In the genomic region with DNA sequence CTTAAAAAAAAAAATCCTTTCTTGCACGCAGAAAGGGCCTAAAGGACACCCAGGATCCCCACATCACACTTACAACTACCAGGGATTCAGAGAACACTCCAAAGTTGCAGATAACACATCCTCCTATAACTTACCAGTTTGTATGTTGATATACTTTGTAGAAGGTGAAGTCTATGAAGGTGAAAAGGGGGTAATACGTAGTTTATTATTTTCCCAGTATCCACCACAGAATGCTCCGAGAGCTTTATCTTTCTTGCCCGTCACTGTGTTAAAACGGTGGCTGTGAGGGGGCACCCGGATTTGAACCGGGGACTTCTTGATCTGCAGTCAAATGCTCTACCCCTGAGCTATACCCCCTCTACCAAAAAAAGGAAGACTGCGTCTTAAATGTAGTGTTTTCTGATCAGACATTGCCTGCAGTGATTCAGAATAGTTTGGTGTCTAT, we compare ENCODE assay signal across 12 cellular contexts. TPM values are rescaled to one million over a fixed set of nuclear protein-coding genes. Genes with fewer than 3 reads are reported as not detected.
DNase-seq lines count a peak whose midpoint lies in the region; ATAC-seq and TF ChIP-seq lines count a peak whose summit lies in the region.
"Had no signal": no experiment of that assay in that cellular context is flagged by ENCODE, and none has a peak within 500 bp of the region (broad histone marks: within the 10 kb centered on the region; RNA-seq: fewer than 3 reads in every experiment).

No MANE protein-coding gene starts in this region.

- no peaks in the 10 kb centered on the region for H3K27me3 ChIP-seq in CD4-positive, alpha-beta T cell (ENCODE audit: control insufficient read depth, insufficient read depth, low read length)

- no peak for TF ChIP-seq POLR2A in erythroblast (IDR thresholded peaks at IDR 0.05; ENCODE audit: low read length)

- POLR2A ChIA-PET in CD4-positive, alpha-beta T cell (lab: Charles Lee), result no interaction called here

- intact Hi-C loops in CD4-positive, alpha-beta T cell (cut with DNase I, micrococcal nuclease), result no loop called here

- no peak for DNase-seq in CD4-positive, alpha-beta T cell
- DNase-seq in G401 (ENCODE audit: low spot score) (peak; percentile 51), NCI-H748 treated with DMSO at 0.1 percent for 48 hours (lab: John Stamatoyannopoulos, UW) (peak; percentile 22), erythroblast (lab: John Stamatoyannopoulos, UW) (peak; percentile 66 to 73), mucosa of gallbladder (ENCODE audit: low spot score) (no peak), T-helper 2 cell (no peak), GF-D8 (lab: John Stamatoyannopoulos, UW) (no peak)
- DNase-seq in activated CD8-positive, alpha-beta memory T cell treated with anti-CD3 and anti-CD28 coated beads, Interleukin-2, amount 50 U/mL, for 48 hours, result no peak
- DNase-seq: DMS79, left colon, NCI-H187, substantia nigra had no signal

- H3K27me3 Mint-ChIP-seq in CD4-positive, alpha-beta T cell, result no peaks in the 10 kb centered on the region

- in situ Hi-C loops in G401 (cut with HindIII; ENCODE audit: low sequenced_read_pairs), result no loop called here

- no peaks in the 10 kb centered on the region for H3K9me3 Mint-ChIP-seq in CD4-positive, alpha-beta T cell

- H3K9me3 ChIP-seq in CD4-positive, alpha-beta T cell (ENCODE audit: control insufficient read depth, low read length), result no peaks in the 10 kb centered on the region

- H3K4me3 Mint-ChIP-seq in CD4-positive, alpha-beta T cell, result peak overlapping the region; percentile 77

- no peaks in the 10 kb centered on the region for H3K36me3 Mint-ChIP-seq in CD4-positive, alpha-beta T cell (ENCODE audit: low read depth)

- H3K27ac Mint-ChIP-seq in CD4-positive, alpha-beta T cell, result peak overlapping the region; percentile 78

- H3K27ac ChIP-seq in CD4-positive, alpha-beta T cell (ENCODE audit: low read depth, low read length), result no peak overlapping the region

- peak; percentile 32 for ATAC-seq in CD4-positive, alpha-beta T cell (ENCODE audit: poor library complexity)
- ATAC-seq: left colon had no signal

- CTCF ChIA-PET in CD4-positive, alpha-beta T cell (lab: Charles Lee), result no interaction called here

- H3K4me1 Mint-ChIP-seq in CD4-positive, alpha-beta T cell (ENCODE audit: low read depth), result no peaks in the 10 kb centered on the region

- TF ChIP-seq CTCF in CD4-positive, alpha-beta T cell (IDR thresholded peaks at IDR 0.05), result no peak

RNA-seq across cellular contexts. Expression of gene RPL23, which starts 7.9 kb away (rescaled TPM):
- 1,000 to 10,000 TPM; 2,293 to 2,296 TPM for total RNA-seq in CD4-positive, alpha-beta T cell
- 1,883 and 2,158 TPM in 2 replicates for total RNA-seq in G401 (2014; rRNA removed; shearing (Covaris generic))
- total RNA-seq in mucosa of gallbladder, result 984 TPM

RNA-seq across cellular contexts. Expression of gene LASP1, which starts 8.4 kb away (rescaled TPM):
- 10 to 100 TPM; 50.1 to 50.5 TPM for total RNA-seq in CD4-positive, alpha-beta T cell
- total RNA-seq in G401 (2014; rRNA removed; shearing (Covaris generic)), result 136 and 141 TPM in 2 replicates
- total RNA-seq in mucosa of gallbladder, result 247 TPM

RNA-seq across cellular contexts. Expression of gene CWC25, which starts 36.3 kb away (rescaled TPM):
- 10 to 100 TPM; 63.0 to 63.3 TPM for total RNA-seq in CD4-positive, alpha-beta T cell
- 11.2 and 19.9 TPM in 2 replicates for total RNA-seq in G401 (2014; rRNA removed; shearing (Covaris generic))
- total RNA-seq in mucosa of gallbladder, result 19.3 TPM

Comparison
In these comparisons a context has a peak if more than half of its experiments do, and no peak if none do; other contexts are left out.
1. DNase-seq: peak in G401 (single experiment), NCI-H748 treated with DMSO at 0.1 percent for 48 hours (single experiment) and erythroblast (2 of 2); none in CD4-positive, alpha-beta T cell (0 of 10), mucosa of gallbladder (single experiment), T-helper 2 cell (0 of 5), GF-D8 (single experiment) and activated CD8-positive, alpha-beta memory T cell treated with anti-CD3 and anti-CD28 coated beads, Interleukin-2, amount 50 U/mL, for 48 hours (single experiment).